Comparison of ENCODE assay signal across 9 cellular contexts in the genomic region with DNA sequence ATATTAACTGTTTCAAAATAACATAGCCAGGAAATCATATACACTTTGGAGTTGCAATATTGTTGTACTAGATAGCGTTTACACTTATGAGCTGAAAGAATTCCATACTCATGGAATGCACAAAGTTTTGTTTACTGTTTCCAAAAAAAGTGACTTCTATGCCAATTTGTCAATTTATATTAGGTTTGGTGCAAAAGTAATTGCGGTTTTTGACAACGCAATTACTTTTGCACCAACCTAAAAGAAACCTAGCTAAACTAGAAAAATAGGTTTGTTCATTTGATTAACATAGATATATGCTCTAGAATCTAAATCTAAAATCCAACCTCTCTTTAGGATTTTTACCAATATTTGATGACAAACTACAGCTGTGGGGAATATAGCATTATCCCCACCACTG. TPM values are rescaled to one million over a fixed set of nuclear protein-coding genes. Genes with fewer than 3 reads are reported as not detected.
"Had no signal": no experiment of that assay in that cellular context is flagged by ENCODE, and none has a peak within 500 bp of the region (broad histone marks: within the 10 kb centered on the region; RNA-seq: fewer than 3 reads in every experiment).

No MANE protein-coding gene starts in this region.

- H2AFZ ChIP-seq: GM23338 had no signal

- DNase-seq: H9, HCEC 1CT, KG1 had no signal

- H3K27me3 Mint-ChIP-seq: IgD-negative memory B cell had no signal

- H3K36me3 Mint-ChIP-seq: IgD-negative memory B cell had no signal

- H3K4me2 ChIP-seq: GM23338 had no signal

- H3K27ac Mint-ChIP-seq: GM23338, IgD-negative memory B cell had no signal

- FAIRE-seq: H1, H54, HTR-8/SVneo had no signal

- H3K9me3 Mint-ChIP-seq: GM23338, H9 had no signal

- H3K4me3 ChIP-seq: GM23338 had no signal

- H3K4me3 Mint-ChIP-seq: GM23338, H9, IgD-negative memory B cell had no signal

- ATAC-seq: GM23338 had no signal

RNA-seq across cellular contexts. Expression of gene RXFP1, which starts 15.2 kb away (rescaled TPM):
- total RNA-seq: HT-29 had no signal
- polyA plus RNA-seq: GM23338, IgD-negative memory B cell had no signal
